ENCODE assay signal across 8 cellular contexts in the genomic region with DNA sequence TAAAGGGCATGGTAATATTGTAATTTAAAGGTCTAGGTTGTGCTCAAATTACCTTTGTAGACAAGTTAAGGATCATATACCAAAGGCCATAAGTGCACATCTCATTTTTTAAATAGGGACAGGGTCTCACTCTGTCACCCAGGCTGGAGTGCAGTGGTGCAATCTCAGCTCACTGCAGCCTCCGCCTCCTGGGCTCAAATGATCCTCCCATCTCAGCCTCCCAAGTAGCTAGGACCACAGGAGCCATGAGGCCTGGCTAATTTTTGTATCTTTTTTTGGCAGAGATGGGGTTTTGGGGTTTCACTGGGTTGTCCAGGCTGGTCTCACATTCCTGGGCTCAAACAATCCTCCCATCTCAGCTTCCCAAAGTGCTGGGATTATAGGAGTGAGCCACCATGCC. TPM values are rescaled to one million over a fixed set of nuclear protein-coding genes. Genes with fewer than 3 reads are reported as not detected.
DNase-seq lines count a peak whose midpoint lies in the region; ATAC-seq and TF ChIP-seq lines count a peak whose summit lies in the region.
"Not testable (repeated sequence)": the region's sequence is repeated elsewhere in the genome, so short reads cannot be mapped to it uniquely, and the experiment has no call there.

No MANE protein-coding gene starts in this region.

- H3K36me3 ChIP-seq in ACC112 (ENCODE audit: insufficient read depth, low read length) (peaks cover 54% of the 10 kb centered on the region), IMR-90 (ENCODE audit: control insufficient read depth, insufficient read depth, low read length) (peaks cover 41% of the 10 kb centered on the region), RWPE2 (ENCODE audit: low read depth) (peaks cover 78% of the 10 kb centered on the region), colonic mucosa (peaks cover 10% of the 10 kb centered on the region), lower lobe of right lung (peaks cover 80% of the 10 kb centered on the region), upper lobe of right lung (peaks cover 73% of the 10 kb centered on the region)
- not testable (repeated sequence) for H3K36me3 ChIP-seq in hepatocyte (replicated peaks; ENCODE audit: insufficient read depth, low read depth)

- peaks cover 45% of the 10 kb centered on the region for H3K36me3 Mint-ChIP-seq in osteocyte (ENCODE audit: unreplicated experiment)

- H3K4me3 Mint-ChIP-seq in osteocyte (ENCODE audit: unreplicated experiment): not testable (repeated sequence)

- H3K79me2 ChIP-seq in ACC112 (ENCODE audit: control insufficient read depth, insufficient read depth, low read length, unreplicated experiment): peaks cover 55% of the 10 kb centered on the region
- H3K79me2 ChIP-seq in hepatocyte: peaks cover 81% of the 10 kb centered on the region

- not testable (repeated sequence) for H3K9me2 ChIP-seq in hepatocyte (replicated peaks; ENCODE audit: insufficient read depth)

- H3K4me3 ChIP-seq in ACC112 (ENCODE audit: low read depth, low read length); IMR-90 (ENCODE audit: insufficient read depth, low read depth, low read length); RWPE2 (ENCODE audit: severe bottlenecking); colonic mucosa; hepatocyte; lower lobe of right lung; upper lobe of right lung: not testable (repeated sequence)

- not testable (repeated sequence) for H4K20me1 ChIP-seq in IMR-90 (ENCODE audit: insufficient read depth, low read length); hepatocyte (ENCODE audit: insufficient read depth, poor library complexity, severe bottlenecking)

- not testable (repeated sequence) for H3K27me3 Mint-ChIP-seq in osteocyte (ENCODE audit: unreplicated experiment)

- not testable (repeated sequence) for H4K5ac ChIP-seq in IMR-90 (ENCODE audit: low read depth, low read length)

- WGBS in IMR-90 (ENCODE audit: extremely low coverage in 2 of 2, insufficient read length in 1 of 2), 2 experiments: no CpG with 5 or more reads among the region's 1 CpG
- WGBS in hepatocyte (ENCODE audit: low lambda C conversion rate, missing lambda C conversion rate): 100% methylated on average over 1 of the region's 1 CpG

- not testable (repeated sequence) for H2AFZ ChIP-seq in ACC112 (ENCODE audit: low read length, unreplicated experiment); IMR-90 (replicated peaks; ENCODE audit: low read length, poor library complexity); hepatocyte

- H3K9me3 Mint-ChIP-seq in osteocyte (ENCODE audit: unreplicated experiment): not testable (repeated sequence)

- H3K18ac ChIP-seq in IMR-90 (ENCODE audit: low read depth, low read length): not testable (repeated sequence)

- in situ Hi-C loops in IMR-90 (cut with MboI; ENCODE audit: low sequenced_read_pairs): not testable (repeated sequence)

- H3K4ac ChIP-seq in IMR-90 (ENCODE audit: low read depth, low read length): not testable (repeated sequence)

- H3K4me1 ChIP-seq in ACC112 (ENCODE audit: control insufficient read depth, insufficient read depth, low read length, unreplicated experiment) (peaks cover 18% of the 10 kb centered on the region), RWPE2 (ENCODE audit: insufficient read depth, poor library complexity, severe bottlenecking) (peaks cover 18% of the 10 kb centered on the region)
- H3K4me1 ChIP-seq in IMR-90 (ENCODE audit: control insufficient read depth, insufficient read depth, low read length); colonic mucosa; hepatocyte (ENCODE audit: insufficient read depth); lower lobe of right lung; upper lobe of right lung: not testable (repeated sequence)

- peaks cover 27 to 56% of the 10 kb centered on the region in 2 experiments for H3K79me1 ChIP-seq in IMR-90 (ENCODE audit: low read depth in 1 of 2, low read length in 2 of 2)

- not testable (repeated sequence) for H3K9me1 ChIP-seq in IMR-90 (ENCODE audit: insufficient read depth, low read length)

- H4K8ac ChIP-seq in IMR-90 (ENCODE audit: low read depth in 2 of 2, low read length in 2 of 2): not testable (repeated sequence)

- DNase-seq in IMR-90; RWPE2 (ENCODE audit: low spot score); colonic mucosa; hepatocyte (ENCODE audit: low spot score); lower lobe of right lung; osteocyte (ENCODE audit: extremely low spot score, unreplicated experiment); upper lobe of right lung: not testable (repeated sequence)

- H2BK15ac ChIP-seq in IMR-90 (ENCODE audit: low read depth, low read length): not testable (repeated sequence)

- H2BK20ac ChIP-seq in IMR-90 (ENCODE audit: low read depth, low read length): not testable (repeated sequence)

- POLR2A ChIA-PET in IMR-90 (lab: Charles Lee; ENCODE audit: unreplicated experiment): not testable (repeated sequence)

- not testable (repeated sequence) for TF ChIP-seq RAD21 in IMR-90 (IDR thresholded peaks at IDR 0.05; ENCODE audit: low read length)

- H2AK9ac ChIP-seq in IMR-90 (replicated peaks; ENCODE audit: low read depth, low read length, poor library complexity): not testable (repeated sequence)

- H3K27me3 ChIP-seq in ACC112 (ENCODE audit: insufficient read depth, low read length); IMR-90 (ENCODE audit: control insufficient read depth, insufficient read depth, low read length); RWPE2 (ENCODE audit: insufficient read depth, poor library complexity, severe bottlenecking); colonic mucosa; hepatocyte; lower lobe of right lung (ENCODE audit: low read depth); upper lobe of right lung: not testable (repeated sequence)

- not testable (repeated sequence) for TF ChIP-seq POLR2A in IMR-90 (IDR thresholded peaks at IDR 0.05; ENCODE audit: low read depth, low read length)

- peak overlapping the region; percentile 94 for H3K27ac Mint-ChIP-seq in osteocyte (ENCODE audit: unreplicated experiment)

- not testable (repeated sequence) for H4K91ac ChIP-seq in IMR-90 (ENCODE audit: insufficient read depth, low read depth, low read length)

- H2AK5ac ChIP-seq in IMR-90 (ENCODE audit: low read depth, low read length): peak overlapping the region; percentile 21; the same call in 1 of the 2 replicates

- H3K4me2 ChIP-seq in IMR-90 (ENCODE audit: low read depth, low read length); hepatocyte: not testable (repeated sequence)

- H3K9ac ChIP-seq in IMR-90 (ENCODE audit: low read depth, low read length); colonic mucosa (ENCODE audit: low read depth in 2 of 2, low read length in 2 of 2): not testable (repeated sequence)

- not testable (repeated sequence) for H3K14ac ChIP-seq in IMR-90 (replicated peaks; ENCODE audit: low read depth, low read length)

- H3K23ac ChIP-seq in IMR-90 (ENCODE audit: low read depth, low read length): not testable (repeated sequence)

- CTCF ChIA-PET in IMR-90 (lab: Yijun Ruan, JAX): not testable (repeated sequence)

- intact Hi-C loops in IMR-90 (cut with micrococcal nuclease); colonic mucosa (cut with DNase I); lower lobe of right lung (cut with DNase I); upper lobe of right lung (cut with DNase I): not testable (repeated sequence)

- peak overlapping the region; percentile 23 for H3K27ac ChIP-seq in ACC112 (ENCODE audit: low read depth, low read length)
- peak overlapping the region; percentile 85; the same call in 1 of the 2 replicates for H3K27ac ChIP-seq in IMR-90 (ENCODE audit: insufficient read depth, low read length)
- H3K27ac ChIP-seq in RWPE2 (ENCODE audit: poor library complexity, severe bottlenecking): peak overlapping the region; percentile 59
- H3K27ac ChIP-seq in colonic mucosa: peak overlapping the region; percentile 28
- H3K27ac ChIP-seq in hepatocyte: peak overlapping the region; percentile 62
- peak overlapping the region; percentile 37 for H3K27ac ChIP-seq in lower lobe of right lung
- peak overlapping the region; percentile 43 for H3K27ac ChIP-seq in upper lobe of right lung

- not testable (repeated sequence) for H2BK120ac ChIP-seq in IMR-90 (ENCODE audit: low read depth, low read length)

- not testable (repeated sequence) for H3K56ac ChIP-seq in IMR-90 (ENCODE audit: extremely low read depth, insufficient read depth, low read length)

- not testable (repeated sequence) for ATAC-seq in IMR-90 (ENCODE audit: low read depth); RWPE2 (ENCODE audit: low read depth); lower lobe of right lung; upper lobe of right lung

- dilution Hi-C loops in IMR-90 (cut with HindIII; ENCODE audit: low sequenced_read_pairs, unreplicated experiment): not testable (repeated sequence)

- TF ChIP-seq CTCF in IMR-90 (conservative IDR thresholded peaks at IDR 0.05; ENCODE audit: low read depth, low read length); RWPE2 (IDR thresholded peaks at IDR 0.05; ENCODE audit: poor library complexity, severe bottlenecking); colonic mucosa (IDR thresholded peaks at IDR 0.05); hepatocyte (IDR thresholded peaks at IDR 0.05; ENCODE audit: poor library complexity); lower lobe of right lung (IDR thresholded peaks at IDR 0.05); osteocyte (IDR thresholded peaks at IDR 0.05); upper lobe of right lung (IDR thresholded peaks at IDR 0.05): not testable (repeated sequence)

- peak overlapping the region; percentile 88 for H2BK5ac ChIP-seq in IMR-90 (ENCODE audit: low read depth, low read length, poor library complexity, severe bottlenecking)

- H3K9me3 ChIP-seq in IMR-90 (ENCODE audit: control insufficient read depth, insufficient read depth, low read length); RWPE2 (ENCODE audit: severe bottlenecking); colonic mucosa; hepatocyte (ENCODE audit: low read depth); lower lobe of right lung; upper lobe of right lung: not testable (repeated sequence)

- not testable (repeated sequence) for BruUV-seq in IMR-90 (replicated peaks; lab: Mats Ljungman, UMichigan)

- H3K4me1 Mint-ChIP-seq in osteocyte (ENCODE audit: unreplicated experiment): peaks cover 23% of the 10 kb centered on the region

RNA-seq across cellular contexts. Expression of gene UGDH, which starts 13.0 kb away (rescaled TPM):
- 257 and 600 TPM in 2 replicates for total RNA-seq in IMR-90 (2012; rRNA removed)
- 53.7 and 69.2 TPM in 2 replicates for polyA plus RNA-seq in IMR-90 (2012; rRNA removed)
- polyA plus RNA-seq in IMR-90 (2012; cell fraction: cytosol; rRNA removed): 96.2 and 97.8 TPM in 2 replicates
- polyA plus RNA-seq in IMR-90 (2012; cell fraction: nucleus; rRNA removed; ENCODE audit: low replicate concordance): 30.0 and 57.9 TPM in 2 replicates
- total RNA-seq in colonic mucosa: 100 to 1,000 TPM; 265 to 328 TPM
- total RNA-seq in hepatocyte: 337 and 374 TPM in 2 replicates
- polyA plus RNA-seq in hepatocyte: 192 and 223 TPM in 2 replicates
- 47.7 TPM for total RNA-seq in lower lobe of right lung
- total RNA-seq in osteocyte: 192 and 200 TPM in 2 replicates
- total RNA-seq in upper lobe of right lung: 55.2 TPM

RNA-seq across cellular contexts. Expression of gene LIAS, which starts 55.4 kb away (rescaled TPM):
- total RNA-seq in IMR-90 (2012; rRNA removed) (3.2 and 6.7 TPM in 2 replicates), colonic mucosa (10 to 100 TPM; 21.1 to 28.3 TPM), hepatocyte (10.3 and 12.3 TPM in 2 replicates), lower lobe of right lung (13.7 TPM), osteocyte (10.9 and 13.8 TPM in 2 replicates), upper lobe of right lung (11.7 TPM)
- polyA plus RNA-seq in IMR-90 (2012; rRNA removed) (7.0 and 7.8 TPM in 2 replicates), hepatocyte (10.4 and 12.3 TPM in 2 replicates)
- 1.1 and 1.9 TPM in 2 replicates for polyA plus RNA-seq in IMR-90 (2012; cell fraction: cytosol; rRNA removed)
- 1.0 and 6.5 TPM in 2 replicates for polyA plus RNA-seq in IMR-90 (2012; cell fraction: nucleus; rRNA removed; ENCODE audit: low replicate concordance)

RNA-seq across cellular contexts. Expression of gene RPL9, which starts 55.5 kb away (rescaled TPM):
- total RNA-seq in IMR-90 (2012; rRNA removed) (1,905 and 3,011 TPM in 2 replicates), colonic mucosa (1,000 to 10,000 TPM; 1,123 to 1,383 TPM), hepatocyte (2,831 and 3,164 TPM in 2 replicates), lower lobe of right lung (1,277 TPM), osteocyte (1,144 and 1,147 TPM in 2 replicates), upper lobe of right lung (1,204 TPM)
- polyA plus RNA-seq in IMR-90 (2012; rRNA removed) (1,087 and 1,627 TPM in 2 replicates), hepatocyte (439 and 475 TPM in 2 replicates)
- polyA plus RNA-seq in IMR-90 (2012; cell fraction: cytosol; rRNA removed): 556 and 768 TPM in 2 replicates
- 108 and 738 TPM in 2 replicates for polyA plus RNA-seq in IMR-90 (2012; cell fraction: nucleus; rRNA removed; ENCODE audit: low replicate concordance)

Comparison
In these comparisons a context has a peak if more than half of its experiments do, and no peak if none do; other contexts are left out.
1. H3K27ac ChIP-seq: peak in every context shown above with its lines; median percentile 85 in IMR-90; 62 in hepatocyte; 59 in RWPE2; 43 in upper lobe of right lung; 37 in lower lobe of right lung; 28 in colonic mucosa; 23 in ACC112.